Comparison of ENCODE assay signal across 17 cellular contexts in genomic region chr1:182666736-182667135, GRCh38. TPM values are rescaled to one million over a fixed set of nuclear protein-coding genes. Genes with fewer than 3 reads are reported as not detected.
DNase-seq lines count a peak whose midpoint lies in the region; ATAC-seq and TF ChIP-seq lines count a peak whose summit lies in the region.
"Had no signal": no experiment of that assay in that cellular context is flagged by ENCODE, and none has a peak within 500 bp of the region (broad histone marks: within the 10 kb centered on the region; RNA-seq: fewer than 3 reads in every experiment).

No MANE protein-coding gene starts in this region.

- no peak overlapping the region for H3K4me3 ChIP-seq in GM23338
- H3K4me3 ChIP-seq in MG63: no peak overlapping the region
- no peak overlapping the region for H3K4me3 ChIP-seq in epithelial cell of esophagus (ENCODE audit: low read length)
- peak overlapping the region; percentile 28 for H3K4me3 ChIP-seq in neural cell (ENCODE audit: low read length)

- H3K27ac ChIP-seq in GM23338 (ENCODE audit: low read depth) (no peak overlapping the region), neural cell (ENCODE audit: low read length) (no peak overlapping the region)

- TF ChIP-seq CTCF in GM23338 (conservative IDR thresholded peaks at IDR 0.05; ENCODE audit: low read depth in 2 of 2): no peak
- no peak for TF ChIP-seq CTCF in epithelial cell of esophagus (IDR thresholded peaks at IDR 0.05; ENCODE audit: insufficient read depth, low read depth, low read length, missing control alignments)
- no peak for TF ChIP-seq CTCF in neural cell (IDR thresholded peaks at IDR 0.05; ENCODE audit: poor library complexity, severe bottlenecking)

- H3F3A ChIP-seq in GM23338 (replicated peaks; ENCODE audit: low read depth): 0 out of 2 replicates have a peak, but pooled peaks cover 3% of the 10 kb centered on the region
- H3F3A ChIP-seq in neural cell (ENCODE audit: insufficient read depth, low read length, poor library complexity, severe bottlenecking): no peaks in the 10 kb centered on the region

- H3K36me3 ChIP-seq in GM23338 (ENCODE audit: insufficient read depth) (no peaks in the 10 kb centered on the region), MG63 (no peaks in the 10 kb centered on the region), neural cell (ENCODE audit: insufficient read depth, low read length) (no peaks in the 10 kb centered on the region)

- no peaks in the 10 kb centered on the region for H3K9me3 Mint-ChIP-seq in GM23338

- H3K9me3 ChIP-seq in MG63: no peaks in the 10 kb centered on the region
- no peaks in the 10 kb centered on the region for H3K9me3 ChIP-seq in neural cell (ENCODE audit: low read length)

- TF ChIP-seq RAD21 in neural cell (conservative IDR thresholded peaks at IDR 0.05): no peak

- H3K9me2 ChIP-seq in GM23338 (ENCODE audit: insufficient read depth) (no peaks in the 10 kb centered on the region), neural cell (ENCODE audit: insufficient read depth, low read length) (no peaks in the 10 kb centered on the region)

- no peak overlapping the region for H3K9ac ChIP-seq in neural cell (ENCODE audit: low read length)

- no peak overlapping the region for H3K27ac Mint-ChIP-seq in GM23338
- H3K27ac Mint-ChIP-seq: CD14-positive monocyte had no signal

- ATAC-seq in GM23338 (peak; percentile 30), HG03039 (IDR thresholded peaks at IDR 0.05; ENCODE audit: unreplicated experiment) (no peak), GM21447 (IDR thresholded peaks at IDR 0.05; ENCODE audit: unreplicated experiment) (no peak)

- H3K27me3 ChIP-seq in GM23338 (ENCODE audit: insufficient read depth): peaks cover 17% of the 10 kb centered on the region; the same call in 1 of the 2 replicates
- H3K27me3 ChIP-seq in MG63: no peaks in the 10 kb centered on the region
- no peaks in the 10 kb centered on the region for H3K27me3 ChIP-seq in neural cell (ENCODE audit: insufficient read depth, low read depth, low read length)

- H3K27me3 Mint-ChIP-seq in GM23338 (ENCODE audit: insufficient read depth, low read depth, poor library complexity): peaks cover 9% of the 10 kb centered on the region

- peaks cover 70% of the 10 kb centered on the region for H3K4me1 Mint-ChIP-seq in GM23338
- H3K4me1 Mint-ChIP-seq: CD14-positive monocyte had no signal

- peaks cover 80% of the 10 kb centered on the region for H3K4me1 ChIP-seq in GM23338 (ENCODE audit: insufficient read depth)

- H2AFZ ChIP-seq in GM23338 (no peak overlapping the region), neural cell (ENCODE audit: low read depth, low read length) (no peak overlapping the region)

- peak overlapping the region; percentile 61 for H3K4me2 ChIP-seq in GM23338
- H3K4me2 ChIP-seq in neural cell (ENCODE audit: low read length): no peak overlapping the region

- no peak overlapping the region for H3K4me3 Mint-ChIP-seq in GM23338
- H3K4me3 Mint-ChIP-seq: CD14-positive monocyte had no signal

- H4K20me1 ChIP-seq in GM23338 (replicated peaks; ENCODE audit: insufficient read depth): no peaks in the 10 kb centered on the region
- H4K20me1 ChIP-seq in neural cell (ENCODE audit: insufficient read depth): no peaks in the 10 kb centered on the region

- H3K79me2 ChIP-seq in GM23338 (replicated peaks; ENCODE audit: insufficient read depth) (no peaks in the 10 kb centered on the region), neural cell (replicated peaks; ENCODE audit: insufficient read depth, low read length) (no peaks in the 10 kb centered on the region)

- DNase-seq in GM23338 (ENCODE audit: low spot score) (peak; percentile 45), MG63 (peak; percentile 51), epithelial cell of esophagus (ENCODE audit: low read depth) (peak; percentile 14), G401 (ENCODE audit: low spot score) (no peak)
- DNase-seq: ACHN, AML-193, DMS 273 treated with DMSO at 0.1 percent for 48 hours, NCI-H1417 treated with DMSO at 0.1 percent for 48 hours, NCI-H446 treated with DMSO at 0.1 percent for 48 hours, NCI-H748 treated with DMSO at 0.1 percent for 48 hours, RPMI8226 had no signal

- in situ Hi-C loops in G401 (cut with HindIII; ENCODE audit: low sequenced_read_pairs): no loop called here

- no peaks in the 10 kb centered on the region for H3K36me3 Mint-ChIP-seq in GM23338 (ENCODE audit: low read depth)
- H3K36me3 Mint-ChIP-seq: CD14-positive monocyte had no signal

- TF ChIP-seq EP300 in neural cell (conservative IDR thresholded peaks at IDR 0.05; ENCODE audit: poor library complexity, severe bottlenecking): no peak

TF ChIP-seq in neural cell, 6 proteins besides CTCF, POLR2A, EP300 and RAD21:
- TF ChIP-seq, protein P1, sequence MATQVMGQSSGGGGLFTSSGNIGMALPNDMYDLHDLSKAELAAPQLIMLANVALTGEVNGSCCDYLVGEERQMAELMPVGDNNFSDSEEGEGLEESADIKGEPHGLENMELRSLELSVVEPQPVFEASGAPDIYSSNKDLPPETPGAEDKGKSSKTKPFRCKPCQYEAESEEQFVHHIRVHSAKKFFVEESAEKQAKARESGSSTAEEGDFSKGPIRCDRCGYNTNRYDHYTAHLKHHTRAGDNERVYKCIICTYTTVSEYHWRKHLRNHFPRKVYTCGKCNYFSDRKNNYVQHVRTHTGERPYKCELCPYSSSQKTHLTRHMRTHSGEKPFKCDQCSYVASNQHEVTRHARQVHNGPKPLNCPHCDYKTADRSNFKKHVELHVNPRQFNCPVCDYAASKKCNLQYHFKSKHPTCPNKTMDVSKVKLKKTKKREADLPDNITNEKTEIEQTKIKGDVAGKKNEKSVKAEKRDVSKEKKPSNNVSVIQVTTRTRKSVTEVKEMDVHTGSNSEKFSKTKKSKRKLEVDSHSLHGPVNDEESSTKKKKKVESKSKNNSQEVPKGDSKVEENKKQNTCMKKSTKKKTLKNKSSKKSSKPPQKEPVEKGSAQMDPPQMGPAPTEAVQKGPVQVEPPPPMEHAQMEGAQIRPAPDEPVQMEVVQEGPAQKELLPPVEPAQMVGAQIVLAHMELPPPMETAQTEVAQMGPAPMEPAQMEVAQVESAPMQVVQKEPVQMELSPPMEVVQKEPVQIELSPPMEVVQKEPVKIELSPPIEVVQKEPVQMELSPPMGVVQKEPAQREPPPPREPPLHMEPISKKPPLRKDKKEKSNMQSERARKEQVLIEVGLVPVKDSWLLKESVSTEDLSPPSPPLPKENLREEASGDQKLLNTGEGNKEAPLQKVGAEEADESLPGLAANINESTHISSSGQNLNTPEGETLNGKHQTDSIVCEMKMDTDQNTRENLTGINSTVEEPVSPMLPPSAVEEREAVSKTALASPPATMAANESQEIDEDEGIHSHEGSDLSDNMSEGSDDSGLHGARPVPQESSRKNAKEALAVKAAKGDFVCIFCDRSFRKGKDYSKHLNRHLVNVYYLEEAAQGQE (IDR thresholded peaks at IDR 0.05; ENCODE audit: borderline replicate concordance): no peak
- TF ChIP-seq POLR2AphosphoS5 (IDR thresholded peaks at IDR 0.05) (peak; percentile 17), MXI1 (conservative IDR thresholded peaks at IDR 0.05; ENCODE audit: poor library complexity, severe bottlenecking) (no peak)

RNA-seq across cellular contexts. Expression of gene RGS8, which starts 17.7 kb away (rescaled TPM):
- 1.0 and 2.5 TPM in 2 replicates for total RNA-seq in GM23338 (2014; rRNA removed; shearing (Covaris generic))
- polyA plus RNA-seq in GM23338 (2016; fragmentation: Nextera tagmentation; extraction: Ambion mirVana) (0.06 and 0.10 TPM in 2 replicates), neural cell (2.9 and 8.3 TPM in 2 replicates)
- total RNA-seq in MG63 (2014; rRNA removed; shearing (Covaris generic); ENCODE audit: low replicate concordance): not detected in 2 replicates
- 24.9 and 26.1 TPM in 2 replicates for polyA minus RNA-seq in neural cell
- not detected in 2 replicates for total RNA-seq in G401 (2014; rRNA removed; shearing (Covaris generic))
- total RNA-seq: HT-29, LHCN-M2 had no signal
- polyA plus RNA-seq: CD14-positive monocyte had no signal
